Comparison of ENCODE assay signal across 9 cellular contexts in the genomic region with DNA sequence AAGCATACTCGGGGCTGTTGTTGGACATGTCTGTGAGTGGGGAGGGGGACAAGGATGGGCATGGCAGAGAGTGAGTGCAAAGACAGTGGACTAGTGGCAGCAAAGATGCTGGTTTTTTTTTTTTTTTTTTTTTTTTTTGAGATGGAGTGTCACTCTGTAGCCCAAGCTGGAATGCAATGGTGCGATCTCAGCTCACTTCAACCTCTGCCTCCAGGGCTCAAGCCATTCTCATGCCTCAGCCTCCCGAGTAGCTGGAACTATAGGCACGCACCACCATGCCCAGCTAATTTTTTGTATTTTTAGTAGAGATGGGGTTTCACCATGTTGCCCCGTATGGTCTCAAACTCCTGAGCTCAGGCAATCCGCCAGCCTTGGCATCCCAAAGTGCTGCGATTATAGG. TPM values are rescaled to one million over a fixed set of nuclear protein-coding genes. Genes with fewer than 3 reads are reported as not detected.
A peak's percentile ranks its signal among the peaks of the same experiment; 100 is the strongest.
DNase-seq lines count a peak whose midpoint lies in the region; ATAC-seq and TF ChIP-seq lines count a peak whose summit lies in the region.
"Not testable (repeated sequence)": the region's sequence is repeated elsewhere in the genome, so short reads cannot be mapped to it uniquely, and the experiment has no call there.
"Had no signal": no experiment of that assay in that cellular context is flagged by ENCODE, and none has a peak within 500 bp of the region (broad histone marks: within the 10 kb centered on the region; RNA-seq: fewer than 3 reads in every experiment).

No MANE protein-coding gene starts in this region.

- H3K4me2 ChIP-seq in BLaER1: 0 out of 2 replicates have a peak overlapping the region, but pooled peaks have one; percentile 14

- TF ChIP-seq CTCF in RWPE2 (IDR thresholded peaks at IDR 0.05; ENCODE audit: poor library complexity, severe bottlenecking); MCF 10A (IDR thresholded peaks at IDR 0.05; ENCODE audit: unreplicated experiment); psoas muscle (IDR thresholded peaks at IDR 0.05); suprapubic skin (IDR thresholded peaks at IDR 0.05): not testable (repeated sequence)

- not testable (repeated sequence) for H3K4me3 Mint-ChIP-seq in MCF 10A (ENCODE audit: unreplicated experiment)

- peaks cover 94% of the 10 kb centered on the region for H4K20me1 ChIP-seq in BLaER1

- H3K9me3 Mint-ChIP-seq in MCF 10A (ENCODE audit: unreplicated experiment): not testable (repeated sequence)

- CTCF ChIA-PET in MCF 10A (lab: Yijun Ruan, JAX): interaction anchor here (0.6 to 2.2 kb wide), 6 partner anchors 10 to 206 kb away, joined by 3 to 5 read pairs (median 4); no protein-coding TSS in a partner anchor

- H3K27ac Mint-ChIP-seq in MCF 10A (ENCODE audit: low read depth, unreplicated experiment): peak overlapping the region; percentile 89

- not testable (repeated sequence) for TF ChIP-seq EP300 in suprapubic skin (IDR thresholded peaks at IDR 0.05)

- 66 to 67% methylated on average over 6 to 7 of the region's 7 CpGs for WGBS in esophagus, 2 donors
- 80 to 83% methylated on average over 5 to 6 of the region's 7 CpGs for WGBS in mesodermal cell (ENCODE audit: insufficient coverage in 2 of 2), 2 experiments
- 83 to 84% (median 84%) methylated on average over 7 of the region's 7 CpGs for WGBS in psoas muscle, 3 donors
- WGBS in suprapubic skin: 40% methylated on average over 7 of the region's 7 CpGs

- peaks cover 53% of the 10 kb centered on the region for H3K36me3 ChIP-seq in BLaER1
- H3K36me3 ChIP-seq in RWPE2 (ENCODE audit: low read depth): peaks cover 25% of the 10 kb centered on the region
- H3K36me3 ChIP-seq in esophagus (ENCODE audit: control insufficient read depth in 2 of 2, insufficient read depth in 2 of 2, low read length in 1 of 2); iPS-18a (ENCODE audit: control insufficient read depth, low read depth, low read length); psoas muscle (ENCODE audit: insufficient read depth in 1 of 2, low read depth in 1 of 2); suprapubic skin: not testable (repeated sequence)
- peaks cover 22% of the 10 kb centered on the region for H3K36me3 ChIP-seq in mesodermal cell (ENCODE audit: control insufficient read depth, insufficient read depth, low read length)

- not testable (repeated sequence) for H3K4me3 ChIP-seq in BLaER1; RWPE2 (ENCODE audit: severe bottlenecking); esophagus (ENCODE audit: low read depth in 1 of 2, low read length in 2 of 2); mesodermal cell (ENCODE audit: extremely low read depth, insufficient read depth, low read length, poor library complexity, severe bottlenecking); psoas muscle; suprapubic skin
- peak overlapping the region; percentile 44 for H3K4me3 ChIP-seq in iPS-18a (ENCODE audit: low read length)

- POLR2A ChIA-PET in MCF 10A (lab: Yijun Ruan, JAX): interaction anchor here (0.6 to 5.6 kb wide), 7 partner anchors 7 to 147 kb away, joined by 3 to 94 read pairs (median 14); a partner anchor contains a TSS

- H3K36me3 Mint-ChIP-seq in MCF 10A (ENCODE audit: insufficient read depth, unreplicated experiment): peaks cover 59% of the 10 kb centered on the region

- not testable (repeated sequence) for H3K9ac ChIP-seq in BLaER1
- peak overlapping the region; percentile 45 for H3K9ac ChIP-seq in iPS-18a (ENCODE audit: low read length)

- H3K9me3 ChIP-seq in BLaER1; RWPE2 (ENCODE audit: severe bottlenecking); esophagus (ENCODE audit: control insufficient read depth in 2 of 2, insufficient read depth in 1 of 2, low read depth in 1 of 2, low read length in 1 of 2); iPS-18a (ENCODE audit: control insufficient read depth, low read depth, low read length); mesodermal cell (ENCODE audit: control insufficient read depth, low read length); psoas muscle; suprapubic skin: not testable (repeated sequence)

- not testable (repeated sequence) for DNase-seq in RWPE2 (ENCODE audit: low spot score); MCF 10A (ENCODE audit: unreplicated experiment); psoas muscle; suprapubic skin (ENCODE audit: low spot score in 2 of 2)

- BruUV-seq in MCF 10A (replicated peaks; lab: Mats Ljungman, UMichigan): not testable (repeated sequence)

- H3K27ac ChIP-seq in BLaER1: not testable (repeated sequence)
- H3K27ac ChIP-seq in RWPE2 (ENCODE audit: poor library complexity, severe bottlenecking): peak overlapping the region; percentile 95
- peak overlapping the region; percentile 79 to 83 for H3K27ac ChIP-seq in esophagus (ENCODE audit: low read depth in 2 of 2, low read length in 1 of 2)
- peak overlapping the region; percentile 86 for H3K27ac ChIP-seq in iPS-18a (ENCODE audit: low read length)
- peak overlapping the region; percentile 58 for H3K27ac ChIP-seq in mesodermal cell (ENCODE audit: low read depth, low read length, severe bottlenecking)
- H3K27ac ChIP-seq in psoas muscle: peak overlapping the region; percentile 43
- H3K27ac ChIP-seq in suprapubic skin: peak overlapping the region; percentile 72

- not testable (repeated sequence) for H3K27me3 ChIP-seq in BLaER1; RWPE2 (ENCODE audit: insufficient read depth, poor library complexity, severe bottlenecking); esophagus (ENCODE audit: control insufficient read depth in 1 of 2, insufficient read depth in 2 of 2, low read length in 2 of 2); iPS-18a (ENCODE audit: control insufficient read depth, insufficient read depth, low read length); psoas muscle (ENCODE audit: insufficient read depth in 3 of 3, low read length in 2 of 3); suprapubic skin

- TF ChIP-seq POLR2A in suprapubic skin (IDR thresholded peaks at IDR 0.05): not testable (repeated sequence)

- peaks cover 21% of the 10 kb centered on the region for H3K4me1 ChIP-seq in BLaER1
- H3K4me1 ChIP-seq in RWPE2 (ENCODE audit: insufficient read depth, poor library complexity, severe bottlenecking): peaks cover 50% of the 10 kb centered on the region
- peaks cover 8 to 25% of the 10 kb centered on the region in 2 donors for H3K4me1 ChIP-seq in esophagus (ENCODE audit: control insufficient read depth in 2 of 2, insufficient read depth in 2 of 2, low read length in 1 of 2)
- H3K4me1 ChIP-seq in iPS-18a (ENCODE audit: control insufficient read depth, low read depth, low read length): peaks cover 44% of the 10 kb centered on the region
- H3K4me1 ChIP-seq in mesodermal cell (ENCODE audit: control insufficient read depth, insufficient read depth, low read length, poor library complexity, severe bottlenecking): peaks cover 53% of the 10 kb centered on the region
- peaks cover 12% of the 10 kb centered on the region for H3K4me1 ChIP-seq in psoas muscle
- peaks cover 76% of the 10 kb centered on the region for H3K4me1 ChIP-seq in suprapubic skin

- not testable (repeated sequence) for H3K27me3 Mint-ChIP-seq in MCF 10A (ENCODE audit: insufficient read depth, unreplicated experiment)

- not testable (repeated sequence) for ATAC-seq in RWPE2 (ENCODE audit: low read depth); psoas muscle

- intact Hi-C loops in MCF 10A (cut with micrococcal nuclease); psoas muscle (cut with DNase I): not testable (repeated sequence)

- peaks cover 56% of the 10 kb centered on the region for H3K4me1 Mint-ChIP-seq in MCF 10A (ENCODE audit: insufficient read depth, unreplicated experiment)

RNA-seq across cellular contexts. Expression of a gene that starts 24.2 kb away (rescaled TPM):
- total RNA-seq in MCF 10A (2022) (106 and 124 TPM in 2 replicates), psoas muscle (10 to 100 TPM; 15.8 to 23.8 (median 20.8) TPM), suprapubic skin (100 to 1,000 TPM; 141 to 352 (median 169) TPM)
- polyA plus RNA-seq in esophagus (100 to 1,000 TPM in 1 of 2 donors, 10 to 100 TPM in 1; 86.1 to 161 TPM), psoas muscle (10 to 100 TPM in 2 of 3 donors, 1 to 10 TPM in 1; 8.9 to 19.2 (median 14.2) TPM)
- 60.0 TPM for polyA plus RNA-seq in mesodermal cell (2013, experiment 1 of 2)
- polyA plus RNA-seq in mesodermal cell (2013, experiment 2 of 2): 47.7 TPM

RNA-seq across cellular contexts. Expression of a gene that starts 42.0 kb away (rescaled TPM):
- total RNA-seq in MCF 10A (2022) (3.6 and 4.3 TPM in 2 replicates), psoas muscle (under 1 TPM in 2 of 4 donors, not detected in 2; 0.20 to 0.30 TPM), suprapubic skin (1 to 10 TPM; 3.7 to 9.8 (median 7.5) TPM)
- polyA plus RNA-seq in esophagus (under 1 TPM; 0.58 to 0.71 TPM), psoas muscle (under 1 TPM; 0.01 to 0.10 (median 0.03) TPM)
- polyA plus RNA-seq in mesodermal cell (2013, experiment 1 of 2): 0.74 TPM
- 0.81 TPM for polyA plus RNA-seq in mesodermal cell (2013, experiment 2 of 2)

RNA-seq across cellular contexts. Expression of a gene that starts 45.6 kb away (rescaled TPM):
- total RNA-seq in MCF 10A (2022) (not detected in 2 replicates), psoas muscle (1 to 10 TPM in 1 of 4 donors, under 1 TPM in 3; 0.19 to 1.1 (median 0.28) TPM), suprapubic skin (1 to 10 TPM; 1.7 to 6.0 (median 2.4) TPM)
- polyA plus RNA-seq in esophagus (under 1 TPM; 0.16 to 0.47 TPM), psoas muscle (under 1 TPM; 0.16 to 0.70 (median 0.56) TPM)
- 0.52 TPM for polyA plus RNA-seq in mesodermal cell (2013, experiment 1 of 2)
- 0.66 TPM for polyA plus RNA-seq in mesodermal cell (2013, experiment 2 of 2)
- total RNA-seq: HT-29 had no signal

RNA-seq across cellular contexts. Expression of a gene that starts 50.4 kb away (rescaled TPM):
- total RNA-seq in MCF 10A (2022) (27.6 and 31.7 TPM in 2 replicates), psoas muscle (1 to 10 TPM; 3.7 to 7.5 (median 4.3) TPM), suprapubic skin (100 to 1,000 TPM in 1 of 4 donors, 10 to 100 TPM in 3; 53.5 to 134 (median 57.6) TPM)
- polyA plus RNA-seq in esophagus (10 to 100 TPM; 66.9 to 67.4 TPM), psoas muscle (1 to 10 TPM; 2.4 to 4.2 (median 3.0) TPM)
- 37.8 TPM for polyA plus RNA-seq in mesodermal cell (2013, experiment 1 of 2)
- 39.4 TPM for polyA plus RNA-seq in mesodermal cell (2013, experiment 2 of 2)
